In genomic region chr6:12119085-12119588, GRCh38 we compare ENCODE assay signal across 8 cellular contexts.
A peak's percentile ranks its signal among the peaks of the same experiment; 100 is the strongest.
DNase-seq lines count a peak whose midpoint lies in the region; ATAC-seq and TF ChIP-seq lines count a peak whose summit lies in the region.

No MANE protein-coding gene starts in this region.

- H3K27ac Mint-ChIP-seq in WTC11: peak overlapping the region; percentile 37; the same call in 1 of the 2 replicates
- H3K27ac Mint-ChIP-seq in mesothelial cell of epicardium: peak overlapping the region; percentile 43

- H3K4me1 Mint-ChIP-seq in WTC11 (peaks cover 10% of the 10 kb centered on the region), mesothelial cell of epicardium (peaks cover 3% of the 10 kb centered on the region)

- no peaks in the 10 kb centered on the region for H3K9me2 ChIP-seq in OCI-LY7 (ENCODE audit: insufficient read depth, low read length)

- no peak for TF ChIP-seq CTCF in WTC11 (IDR thresholded peaks at IDR 0.05)
- no peak for TF ChIP-seq CTCF in mesothelial cell of epicardium (IDR thresholded peaks at IDR 0.05; ENCODE audit: unreplicated experiment)
- TF ChIP-seq CTCF in OCI-LY7 (conservative IDR thresholded peaks at IDR 0.05; ENCODE audit: low read length): no peak

- DNase-seq in WTC11 (ENCODE audit: low spot score): no peak
- no peak for DNase-seq in mesothelial cell of epicardium (ENCODE audit: low spot score in 2 of 2, unreplicated experiment in 2 of 2)
- no peak for DNase-seq in OCI-LY7 (ENCODE audit: low spot score)
- DNase-seq in middle frontal gyrus (ENCODE audit: extremely low spot score, low spot score): no peak
- no peak for DNase-seq in ureter (ENCODE audit: low spot score)
- DNase-seq in DMS153 (lab: John Stamatoyannopoulos, UW): no peak

- H3K27ac ChIP-seq in OCI-LY7 (ENCODE audit: low read depth, low read length, poor library complexity, severe bottlenecking): no peak overlapping the region

- ATAC-seq in GM18868 (IDR thresholded peaks at IDR 0.05; ENCODE audit: unreplicated experiment) (peak; percentile 73), HG02678 (IDR thresholded peaks at IDR 0.05; ENCODE audit: unreplicated experiment) (peak; percentile 75), WTC11 (no peak)

- CTCF ChIA-PET in WTC11 (lab: Charles Lee): no interaction called here
- CTCF ChIA-PET in OCI-LY7 (lab: Charles Lee; ENCODE audit: unreplicated experiment): no interaction called here

- intact Hi-C loops in OCI-LY7 (cut with micrococcal nuclease; ENCODE audit: unreplicated experiment): no loop called here

- H3K9me3 ChIP-seq in OCI-LY7 (ENCODE audit: low read length): no peaks in the 10 kb centered on the region

- H3K9me3 Mint-ChIP-seq in WTC11: peaks cover 9% of the 10 kb centered on the region
- peaks cover 22% of the 10 kb centered on the region for H3K9me3 Mint-ChIP-seq in mesothelial cell of epicardium

- POLR2A ChIA-PET in WTC11 (lab: Charles Lee) (interaction anchor here (0.6 kb wide), 1 partner anchor 87 kb away, joined by 3 read pairs; no protein-coding TSS in a partner anchor), OCI-LY7 (lab: Charles Lee) (no interaction called here)

- H3K36me3 Mint-ChIP-seq in WTC11 (peaks cover 39% of the 10 kb centered on the region), mesothelial cell of epicardium (peaks cover 64% of the 10 kb centered on the region)

- H3K4me2 ChIP-seq in OCI-LY7 (ENCODE audit: low read length): no peak overlapping the region

- no peak overlapping the region for H2AFZ ChIP-seq in OCI-LY7 (ENCODE audit: low read length)

- H4K20me1 ChIP-seq in OCI-LY7 (ENCODE audit: insufficient read depth, low read length): no peaks in the 10 kb centered on the region

- H3K36me3 ChIP-seq in OCI-LY7 (ENCODE audit: insufficient read depth, low read length): peaks cover 35% of the 10 kb centered on the region

- H3K4me3 Mint-ChIP-seq in WTC11 (no peak overlapping the region), mesothelial cell of epicardium (no peak overlapping the region)

- no peak overlapping the region for H3K4me3 ChIP-seq in OCI-LY7 (ENCODE audit: low read depth, low read length, poor library complexity, severe bottlenecking)

- no TSS peak for BruUV-seq in OCI-LY7 (replicated peaks; lab: Mats Ljungman, UMichigan)

- no peaks in the 10 kb centered on the region for H3K79me2 ChIP-seq in OCI-LY7 (ENCODE audit: insufficient read depth, low read depth, low read length)

- H3K27me3 Mint-ChIP-seq in WTC11 (ENCODE audit: low read depth) (no peaks in the 10 kb centered on the region), mesothelial cell of epicardium (ENCODE audit: low read depth) (no peaks in the 10 kb centered on the region)

- H3K4me1 ChIP-seq in OCI-LY7 (ENCODE audit: insufficient read depth, low read length, poor library complexity, severe bottlenecking): peaks cover 21% of the 10 kb centered on the region

TF ChIP-seq in WTC11, 78 proteins besides CTCF, POLR2A, EP300 and RAD21:
- TF ChIP-seq MAX (CRISPR knock-in tag; IDR thresholded peaks at IDR 0.05) (no peak), ATF3 (CRISPR knock-in tag; conservative IDR thresholded peaks at IDR 0.05) (no peak), SMAD3 (CRISPR knock-in tag; IDR thresholded peaks at IDR 0.05; ENCODE audit: borderline replicate concordance) (no peak), PRRX2 (CRISPR knock-in tag; IDR thresholded peaks at IDR 0.05) (no peak), ZNF121 (CRISPR knock-in tag; IDR thresholded peaks at IDR 0.05) (no peak), AFF4 (CRISPR knock-in tag; IDR thresholded peaks at IDR 0.05; ENCODE audit: borderline replicate concordance) (no peak), ZNF263 (CRISPR knock-in tag; IDR thresholded peaks at IDR 0.05; ENCODE audit: low read depth) (no peak), STAT6 (CRISPR knock-in tag; conservative IDR thresholded peaks at IDR 0.05; ENCODE audit: low read depth) (no peak), RELA (CRISPR knock-in tag; IDR thresholded peaks at IDR 0.05; ENCODE audit: borderline replicate concordance) (no peak), TEAD4 (CRISPR knock-in tag; IDR thresholded peaks at IDR 0.05) (no peak), ZNF281 (CRISPR knock-in tag; IDR thresholded peaks at IDR 0.05) (no peak)
